In genomic region chr12:98856897-98857540, GRCh38 we compare ENCODE assay signal across 18 cellular contexts.
DNase-seq lines count a peak whose midpoint lies in the region; ATAC-seq, FAIRE-seq and TF ChIP-seq lines count a peak whose summit lies in the region.
"Had no signal": no experiment of that assay in that cellular context is flagged by ENCODE, and none has a peak within 500 bp of the region (broad histone marks: within the 10 kb centered on the region; RNA-seq: fewer than 3 reads in every experiment).

No MANE protein-coding gene starts in this region.

- no peak overlapping the region for H3K27ac Mint-ChIP-seq in CD8-positive, alpha-beta T cell
- H3K27ac Mint-ChIP-seq: activated naive CD4-positive, alpha-beta T cell treated with anti-CD3 and anti-CD28 coated beads for 36 hours; IgD-negative memory B cell had no signal

- DNase-seq in H7 (peak; percentile 62), RCC 7860 (ENCODE audit: low spot score) (peak; percentile 56), foreskin keratinocyte (no peak), non-pigmented ciliary epithelial cell (ENCODE audit: low read depth) (peak; percentile 35), DMS 273 (lab: John Stamatoyannopoulos, UW; ENCODE audit: unreplicated experiment) (no peak), medulla oblongata (ENCODE audit: extremely low spot score) (no peak)
- no peak for DNase-seq in CD8-positive, alpha-beta T cell
- DNase-seq: activated naive CD4-positive, alpha-beta T cell treated with anti-CD3 and anti-CD28 coated beads for 36 hours; BE2C; DMS153; effector CD4-positive, alpha-beta T cell; GOT3; nucleus accumbens; right cardiac atrium; SHP77; T-helper 2 cell had no signal

- no peaks in the 10 kb centered on the region for H3K27me3 ChIP-seq in H7 (ENCODE audit: control insufficient read depth, insufficient read depth, low read length)
- H3K27me3 ChIP-seq in foreskin keratinocyte: no peaks in the 10 kb centered on the region
- no peaks in the 10 kb centered on the region for H3K27me3 ChIP-seq in CD8-positive, alpha-beta T cell (ENCODE audit: insufficient read depth, low read length)
- H3K27me3 ChIP-seq: BE2C, suprapubic skin had no signal

- intact Hi-C loops in CD8-positive, alpha-beta T cell (cut with DNase I, micrococcal nuclease): no loop called here

- peaks cover 2% of the 10 kb centered on the region for H3K27me3 Mint-ChIP-seq in CD8-positive, alpha-beta T cell (ENCODE audit: low read depth)

- no peaks in the 10 kb centered on the region for H3K9me3 Mint-ChIP-seq in CD8-positive, alpha-beta T cell
- H3K9me3 Mint-ChIP-seq: activated naive CD4-positive, alpha-beta T cell treated with anti-CD3 and anti-CD28 coated beads for 36 hours; IgD-negative memory B cell had no signal

- H3K9me3 ChIP-seq in CD8-positive, alpha-beta T cell (ENCODE audit: low read length): no peaks in the 10 kb centered on the region
- H3K9me3 ChIP-seq: BE2C, suprapubic skin had no signal

- CTCF ChIA-PET in CD8-positive, alpha-beta T cell (lab: Charles Lee): no interaction called here

- no peak for TF ChIP-seq CTCF in foreskin keratinocyte (conservative IDR thresholded peaks at IDR 0.05)
- no peak for TF ChIP-seq CTCF in CD8-positive, alpha-beta T cell (IDR thresholded peaks at IDR 0.05)

- H3K4me3 Mint-ChIP-seq in CD8-positive, alpha-beta T cell: no peak overlapping the region
- H3K4me3 Mint-ChIP-seq: activated naive CD4-positive, alpha-beta T cell treated with anti-CD3 and anti-CD28 coated beads for 36 hours; IgD-negative memory B cell had no signal

- H3K4me1 Mint-ChIP-seq in CD8-positive, alpha-beta T cell (ENCODE audit: low read depth): no peaks in the 10 kb centered on the region
- H3K4me1 Mint-ChIP-seq: IgD-negative memory B cell had no signal

- no peak for FAIRE-seq in RCC 7860 (lab: Jason Lieb, UNC)

- peak; percentile 53 for ATAC-seq in foreskin keratinocyte
- no peak for ATAC-seq in CD8-positive, alpha-beta T cell
- ATAC-seq: right cardiac atrium had no signal

- no peaks in the 10 kb centered on the region for H3K36me3 Mint-ChIP-seq in CD8-positive, alpha-beta T cell
- H3K36me3 Mint-ChIP-seq: IgD-negative memory B cell had no signal

- no peak overlapping the region for H3K4me3 ChIP-seq in H7 (ENCODE audit: insufficient read depth, low read depth, low read length)
- H3K4me3 ChIP-seq in CD8-positive, alpha-beta T cell (ENCODE audit: low read depth, low read length): no peak overlapping the region
- H3K4me3 ChIP-seq: suprapubic skin had no signal

- POLR2A ChIA-PET in CD8-positive, alpha-beta T cell (lab: Charles Lee): no interaction called here

- H3K36me3 ChIP-seq in H7 (replicated peaks; ENCODE audit: control insufficient read depth, insufficient read depth, low read length): no peaks in the 10 kb centered on the region
- no peaks in the 10 kb centered on the region for H3K36me3 ChIP-seq in CD8-positive, alpha-beta T cell (ENCODE audit: insufficient read depth, low read length)
- H3K36me3 ChIP-seq: BE2C, suprapubic skin had no signal

- no peak overlapping the region for H3K27ac ChIP-seq in foreskin keratinocyte
- no peak overlapping the region for H3K27ac ChIP-seq in CD8-positive, alpha-beta T cell (ENCODE audit: low read depth, low read length)
- H3K27ac ChIP-seq: suprapubic skin had no signal

- H3K4me1 ChIP-seq in foreskin keratinocyte: no peaks in the 10 kb centered on the region
- H3K4me1 ChIP-seq in CD8-positive, alpha-beta T cell (ENCODE audit: insufficient read depth, low read length): no peaks in the 10 kb centered on the region
- H3K4me1 ChIP-seq: BE2C, suprapubic skin had no signal

Comparison
In these comparisons a context has a peak if more than half of its experiments do, and no peak if none do; other contexts are left out.
1. DNase-seq: peak in H7 (single experiment), RCC 7860 (single experiment) and non-pigmented ciliary epithelial cell (single experiment); none in foreskin keratinocyte (0 of 2), CD8-positive, alpha-beta T cell (0 of 7), DMS 273 (single experiment) and medulla oblongata (single experiment).